15 cellular contexts compared by ENCODE assay signal in the genomic region with DNA sequence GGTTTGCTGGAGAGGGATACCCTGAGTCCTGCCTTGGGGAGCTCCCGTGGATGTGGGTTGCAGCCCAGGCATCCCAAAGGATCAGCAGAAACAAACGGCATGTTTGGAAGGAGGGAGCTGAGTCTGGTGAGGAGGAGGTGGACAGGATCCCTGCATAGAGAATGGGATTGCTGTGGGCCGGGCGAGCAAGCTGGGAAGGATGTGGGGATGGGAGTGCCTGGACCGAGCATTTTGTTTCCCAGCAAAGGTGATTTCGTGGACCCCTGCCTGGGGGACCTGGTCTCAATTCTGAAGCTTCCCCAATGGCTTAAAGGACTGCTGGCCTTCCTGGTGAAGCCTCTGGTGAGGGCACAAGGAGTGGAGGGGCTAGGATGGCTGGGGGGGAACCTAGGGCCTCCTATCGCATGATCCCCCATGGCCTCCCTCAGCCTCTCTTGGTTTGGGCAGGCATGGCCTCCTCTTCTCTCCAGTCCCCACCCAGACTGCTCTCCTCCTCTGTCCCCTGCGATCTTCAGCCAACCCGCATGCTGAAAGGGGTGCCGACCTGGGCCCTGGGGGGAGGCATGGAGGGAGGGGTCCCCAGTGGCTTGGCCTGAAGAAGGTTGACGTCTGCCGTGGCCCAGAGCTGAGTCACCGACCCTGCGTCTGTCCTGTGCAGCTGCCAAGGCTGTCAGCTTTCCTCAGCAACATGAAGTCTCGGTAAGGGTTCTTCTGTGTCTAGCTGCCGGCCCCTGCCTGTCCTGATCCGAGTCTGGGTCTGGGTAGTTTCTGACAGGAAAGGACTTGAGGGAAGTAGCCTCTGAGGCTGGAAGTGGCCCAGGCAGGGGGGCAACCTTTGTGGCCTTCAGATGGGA.
"Had no signal": no experiment of that assay in that cellular context is flagged by ENCODE, and none has a peak within 500 bp of the region (broad histone marks: within the 10 kb centered on the region; RNA-seq: fewer than 3 reads in every experiment).

No MANE protein-coding gene starts in this region.

- H3K4me3 ChIP-seq: cardiac muscle cell, colonic mucosa, thyroid gland, uterus had no signal

- H3K27me3 ChIP-seq: cardiac muscle cell, colonic mucosa, thyroid gland, uterus had no signal

- DNase-seq: activated CD4-positive, alpha-beta T cell treated with anti-CD3 and anti-CD28 coated beads for 1 hour; activated CD4-positive, alpha-beta T cell treated with anti-CD3 and anti-CD28 coated beads, Interleukin-2, amount 50 U/mL, for 48 hours; activated gamma-delta T cell; activated T-cell treated with anti-CD3 and anti-CD28 coated beads, Interleukin-2, amount 50 U/mL, for 4 hours; colonic mucosa; glutamatergic neuron; left cardiac atrium; natural killer cell; occipital lobe; stimulated activated CD4-positive, alpha-beta T cell treated with anti-CD3 and anti-CD28 coated beads, Interleukin-4, amount 100 ng/mL, for 4 hours; T1000; thyroid gland; uterus had no signal

- ATAC-seq: activated T-cell treated with anti-CD3 and anti-CD28 coated beads, Interleukin-2, amount 50 U/mL, for 4 hours; left cardiac atrium; natural killer cell had no signal

- H3K4me3 Mint-ChIP-seq: activated naive CD8-positive, alpha-beta T cell; activated T-cell treated with anti-CD3 and anti-CD28 coated beads, Interleukin-2, amount 50 U/mL, for 4 hours; natural killer cell had no signal

- H3K36me3 ChIP-seq: cardiac muscle cell, colonic mucosa, uterus had no signal

- H3K9me3 ChIP-seq: colonic mucosa, thyroid gland, uterus had no signal

- H3K27ac Mint-ChIP-seq: activated naive CD8-positive, alpha-beta T cell; natural killer cell had no signal

- H3K36me3 Mint-ChIP-seq: activated naive CD8-positive, alpha-beta T cell; natural killer cell had no signal

- H3K9me3 Mint-ChIP-seq: activated T-cell treated with anti-CD3 and anti-CD28 coated beads, Interleukin-2, amount 50 U/mL, for 4 hours; natural killer cell had no signal

- H3K27me3 Mint-ChIP-seq: activated naive CD8-positive, alpha-beta T cell had no signal
